1 cellular context compared by ENCODE assay signal in the genomic region with DNA sequence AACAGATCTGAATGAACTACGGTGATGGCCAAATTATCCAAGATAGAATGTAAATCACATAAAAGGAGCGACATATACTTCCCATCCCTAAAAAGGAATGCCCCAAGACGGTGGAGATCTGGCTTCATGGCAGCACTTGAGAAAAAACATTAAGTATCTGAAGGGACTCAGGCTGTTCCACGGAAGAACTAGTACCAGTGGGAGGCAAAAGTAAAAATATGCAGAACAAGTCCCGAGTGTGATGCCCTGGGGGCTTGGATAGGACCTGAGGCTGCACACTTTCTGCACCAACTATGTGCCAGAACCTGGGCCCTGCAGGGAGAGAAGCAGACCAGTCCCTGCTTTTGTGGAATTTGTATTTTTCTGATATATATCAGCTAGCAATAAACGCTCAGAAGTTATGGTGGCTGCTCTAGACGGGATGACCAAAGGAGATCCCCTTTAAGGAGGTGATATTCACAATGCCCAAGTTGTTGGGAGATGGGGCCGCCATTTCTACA.
TF ChIP-seq lines count a peak whose summit lies in the region.

No MANE protein-coding gene starts in this region.

TF ChIP-seq in endothelial cell of umbilical vein, 7 proteins besides CTCF, POLR2A, EP300 and RAD21:
- TF ChIP-seq POLR2AphosphoS5 (IDR thresholded peaks at IDR 0.05; ENCODE audit: insufficient read depth, low read depth, low read length) (no peak), MYC (IDR thresholded peaks at IDR 0.05; ENCODE audit: low read depth, low read length) (no peak), JUN (IDR thresholded peaks at IDR 0.05; ENCODE audit: borderline replicate concordance, insufficient read depth, insufficient read length, low read depth) (no peak), EZH2 (IDR thresholded peaks at IDR 0.05; ENCODE audit: borderline replicate concordance, low read depth, low read length, severe bottlenecking) (no peak), GATA2 (IDR thresholded peaks at IDR 0.05; ENCODE audit: insufficient read depth, insufficient read length, low read depth, low read length) (no peak), FOS (IDR thresholded peaks at IDR 0.05; ENCODE audit: borderline replicate concordance, insufficient read depth, low read length) (no peak)
- TF ChIP-seq, protein P1, sequence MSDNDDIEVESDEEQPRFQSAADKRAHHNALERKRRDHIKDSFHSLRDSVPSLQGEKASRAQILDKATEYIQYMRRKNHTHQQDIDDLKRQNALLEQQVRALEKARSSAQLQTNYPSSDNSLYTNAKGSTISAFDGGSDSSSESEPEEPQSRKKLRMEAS (IDR thresholded peaks at IDR 0.05; ENCODE audit: insufficient read depth, insufficient read length): no peak
